Comparison of ENCODE assay signal across 12 cellular contexts in the genomic region with DNA sequence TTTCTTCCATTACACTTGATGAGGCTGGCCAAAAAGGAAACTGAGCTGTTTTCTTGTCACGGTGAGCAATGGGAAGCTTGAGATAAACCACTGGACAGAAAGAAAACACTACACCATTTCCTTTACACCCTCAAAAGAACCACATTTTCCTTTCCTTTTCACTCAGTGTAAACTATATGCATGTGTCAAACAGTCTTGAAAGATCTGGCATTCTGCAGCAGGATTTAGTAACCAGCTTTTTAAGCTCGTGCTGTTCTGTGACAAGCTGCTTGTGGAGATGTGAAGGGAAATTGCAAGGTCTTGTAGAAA.
DNase-seq lines count a peak whose midpoint lies in the region; ATAC-seq and TF ChIP-seq lines count a peak whose summit lies in the region.
"Had no signal": no experiment of that assay in that cellular context is flagged by ENCODE, and none has a peak within 500 bp of the region (broad histone marks: within the 10 kb centered on the region; RNA-seq: fewer than 3 reads in every experiment).

No MANE protein-coding gene starts in this region.

- TF ChIP-seq CTCF in cardiac fibroblast (IDR thresholded peaks at IDR 0.05; ENCODE audit: low read depth, low read length): no peak
- no peak for TF ChIP-seq CTCF in osteoblast (IDR thresholded peaks at IDR 0.05; ENCODE audit: extremely low read depth, low read depth, low read length)

- no peaks in the 10 kb centered on the region for H3K36me3 Mint-ChIP-seq in stimulated activated memory B cell treated with anti-CD40 and anti-IgM and Interleukin-4, amounts not matched to agents 10 μg/mL and 1 μg/mL and 100 μg/mL, for 72 hours

- no peak overlapping the region for H3K27ac Mint-ChIP-seq in stimulated activated memory B cell treated with anti-CD40 and anti-IgM and Interleukin-4, amounts not matched to agents 10 μg/mL and 1 μg/mL and 100 μg/mL, for 72 hours
- H3K27ac Mint-ChIP-seq: T-helper 17 cell had no signal

- no peaks in the 10 kb centered on the region for H4K20me1 ChIP-seq in osteoblast (ENCODE audit: insufficient read depth, low read length)

- H3K4me3 Mint-ChIP-seq in stimulated activated memory B cell treated with anti-CD40 and anti-IgM and Interleukin-4, amounts not matched to agents 10 μg/mL and 1 μg/mL and 100 μg/mL, for 72 hours: no peak overlapping the region
- H3K4me3 Mint-ChIP-seq: T-helper 17 cell had no signal

- no peaks in the 10 kb centered on the region for H3K4me1 Mint-ChIP-seq in stimulated activated memory B cell treated with anti-CD40 and anti-IgM and Interleukin-4, amounts not matched to agents 10 μg/mL and 1 μg/mL and 100 μg/mL, for 72 hours

- peak overlapping the region; percentile 64 for H2AFZ ChIP-seq in osteoblast (ENCODE audit: low read length)

- DNase-seq in cardiac fibroblast (ENCODE audit: low read depth in 2 of 2) (peak; percentile 58 to 73), osteoblast (ENCODE audit: insufficient read length, low spot score, missing footprints) (peak; percentile 58), NCI-H2081 (lab: John Stamatoyannopoulos, UW) (no peak), NCI-H1436 treated with DMSO at 0.1 percent for 48 hours (lab: John Stamatoyannopoulos, UW) (no peak), SJCRH30 (no peak)
- DNase-seq: EL; stimulated activated CD4-positive, alpha-beta T cell treated with anti-CD3 and anti-CD28 coated beads, Interleukin-2, amount 100 ng/mL, for 24 hours; T-helper 17 cell had no signal

- ATAC-seq in GM19025 (IDR thresholded peaks at IDR 0.05; ENCODE audit: low read depth, unreplicated experiment): peak; percentile 70
- no peak for ATAC-seq in stimulated activated memory B cell treated with anti-CD40 and anti-IgM and Interleukin-4, amounts not matched to agents 10 μg/mL and 1 μg/mL and 100 μg/mL, for 72 hours
- ATAC-seq: T-helper 17 cell had no signal

- H3K4me1 ChIP-seq in osteoblast (ENCODE audit: insufficient read depth, low read length) (peaks cover 18% of the 10 kb centered on the region), SJCRH30 (peaks cover 12% of the 10 kb centered on the region; the same call in 1 of the 2 replicates)

- H3K27me3 Mint-ChIP-seq in stimulated activated memory B cell treated with anti-CD40 and anti-IgM and Interleukin-4, amounts not matched to agents 10 μg/mL and 1 μg/mL and 100 μg/mL, for 72 hours: no peaks in the 10 kb centered on the region
- H3K27me3 Mint-ChIP-seq: T-helper 17 cell had no signal

- peak overlapping the region; percentile 51 for H3K4me2 ChIP-seq in osteoblast (ENCODE audit: insufficient read depth, low read length)

- H3K9me3 Mint-ChIP-seq in stimulated activated memory B cell treated with anti-CD40 and anti-IgM and Interleukin-4, amounts not matched to agents 10 μg/mL and 1 μg/mL and 100 μg/mL, for 72 hours: no peaks in the 10 kb centered on the region

- H3K9me3 ChIP-seq in KOPT-K1 (ENCODE audit: insufficient read depth, low read length, poor library complexity, severe bottlenecking) (no peaks in the 10 kb centered on the region), osteoblast (ENCODE audit: low read depth, low read length) (no peaks in the 10 kb centered on the region), SJCRH30 (replicated peaks) (no peaks in the 10 kb centered on the region)
- H3K9me3 ChIP-seq: tibial nerve had no signal

- H3K27ac ChIP-seq in KOPT-K1 (ENCODE audit: low read depth, low read length, poor library complexity, severe bottlenecking) (peak overlapping the region; percentile 42), osteoblast (ENCODE audit: low read depth, low read length) (peak overlapping the region; percentile 21), SJCRH30 (no peak overlapping the region)
- H3K27ac ChIP-seq: tibial nerve had no signal

- H3K4me3 ChIP-seq in cardiac fibroblast (replicated peaks in 1 of 2; ENCODE audit: low read depth in 2 of 2, low read length in 2 of 2) (no peak overlapping the region), osteoblast (ENCODE audit: insufficient read depth, low read length) (peak overlapping the region; percentile 10), SJCRH30 (no peak overlapping the region)
- H3K4me3 ChIP-seq: tibial nerve had no signal

- no peaks in the 10 kb centered on the region for H3K79me2 ChIP-seq in osteoblast (ENCODE audit: insufficient read depth, low read length)

- no peaks in the 10 kb centered on the region for H3K27me3 ChIP-seq in osteoblast (ENCODE audit: insufficient read depth, low read length)
- H3K27me3 ChIP-seq in SJCRH30: no peaks in the 10 kb centered on the region
- H3K27me3 ChIP-seq: tibial nerve had no signal

- H3K36me3 ChIP-seq in KOPT-K1 (ENCODE audit: insufficient read depth, low read length) (no peaks in the 10 kb centered on the region), osteoblast (ENCODE audit: insufficient read depth, low read length) (no peaks in the 10 kb centered on the region), SJCRH30 (no peaks in the 10 kb centered on the region)

Comparison
In these comparisons a context has a peak if more than half of its experiments do, and no peak if none do; other contexts are left out.
1. DNase-seq: peak in cardiac fibroblast (2 of 2) and osteoblast (single experiment); none in NCI-H2081 (0 of 2), NCI-H1436 treated with DMSO at 0.1 percent for 48 hours (single experiment) and SJCRH30 (0 of 2).